Comparison of ENCODE assay signal across 14 cellular contexts in genomic region chr10:68668231-68668630, GRCh38. TPM values are rescaled to one million over a fixed set of nuclear protein-coding genes. Genes with fewer than 3 reads are reported as not detected.
DNase-seq lines count a peak whose midpoint lies in the region; ATAC-seq and TF ChIP-seq lines count a peak whose summit lies in the region.
"Had no signal": no experiment of that assay in that cellular context is flagged by ENCODE, and none has a peak within 500 bp of the region (broad histone marks: within the 10 kb centered on the region; RNA-seq: fewer than 3 reads in every experiment).

No MANE protein-coding gene starts in this region.

- no peak overlapping the region for H3K4me2 ChIP-seq in IMR-90 (ENCODE audit: low read depth, low read length)

- H4K8ac ChIP-seq in IMR-90 (ENCODE audit: low read depth in 2 of 2, low read length in 2 of 2): no peak overlapping the region

- peak overlapping the region; percentile 10 for H3K4me3 ChIP-seq in CD4-positive, CD25-positive, alpha-beta regulatory T cell (ENCODE audit: low read depth, low read length)
- H3K4me3 ChIP-seq in IMR-90 (ENCODE audit: insufficient read depth, low read depth, low read length): no peak overlapping the region

- CTCF ChIA-PET in activated CD8-positive, alpha-beta memory T cell treated with anti-CD3 and anti-CD28 coated beads, Interleukin-2, amount 10 ng/mL, durations not matched to agents 7 days and 5 days (lab: Charles Lee): no interaction called here
- CTCF ChIA-PET in IMR-90 (lab: Yijun Ruan, JAX): no interaction called here

- no peak overlapping the region for H4K91ac ChIP-seq in IMR-90 (ENCODE audit: insufficient read depth, low read depth, low read length)

- H2BK120ac ChIP-seq in IMR-90 (ENCODE audit: low read depth, low read length): no peak overlapping the region

- peaks cover 18% of the 10 kb centered on the region for H3K4me1 Mint-ChIP-seq in activated CD8-positive, alpha-beta memory T cell treated with anti-CD3 and anti-CD28 coated beads, Interleukin-2, amount 10 ng/mL, durations not matched to agents 7 days and 5 days
- peaks cover 0 to 10% (median 7%) of the 10 kb centered on the region in 4 donors for H3K4me1 Mint-ChIP-seq in CD4-positive, CD25-positive, alpha-beta regulatory T cell
- no peaks in the 10 kb centered on the region for H3K4me1 Mint-ChIP-seq in neural crest cell
- H3K4me1 Mint-ChIP-seq: B cell, H9 had no signal

- TF ChIP-seq POLR2A in IMR-90 (IDR thresholded peaks at IDR 0.05; ENCODE audit: low read depth, low read length): no peak

- peaks cover 11 to 24% of the 10 kb centered on the region in 2 experiments; a peak in 3 of 4 replicates for H3K79me1 ChIP-seq in IMR-90 (ENCODE audit: low read depth in 1 of 2, low read length in 2 of 2)

- H2BK20ac ChIP-seq in IMR-90 (ENCODE audit: low read depth, low read length): no peak overlapping the region

- H3K4ac ChIP-seq in IMR-90 (ENCODE audit: low read depth, low read length): no peak overlapping the region

- intact Hi-C loops in IMR-90 (cut with micrococcal nuclease): loop anchor here (5.0 kb wide), 1 partner anchor 54 kb away; the partner anchor contains the start of gene CCAR1

- no peak overlapping the region for H2AK9ac ChIP-seq in IMR-90 (replicated peaks; ENCODE audit: low read depth, low read length, poor library complexity)

- no peak overlapping the region for H3K56ac ChIP-seq in IMR-90 (ENCODE audit: extremely low read depth, insufficient read depth, low read length)

- peak overlapping the region; percentile 29 for H2BK5ac ChIP-seq in IMR-90 (ENCODE audit: low read depth, low read length, poor library complexity, severe bottlenecking)

- TF ChIP-seq RAD21 in IMR-90 (IDR thresholded peaks at IDR 0.05; ENCODE audit: low read length): no peak

- peaks cover 19% of the 10 kb centered on the region for H3K36me3 Mint-ChIP-seq in activated CD8-positive, alpha-beta memory T cell treated with anti-CD3 and anti-CD28 coated beads, Interleukin-2, amount 10 ng/mL, durations not matched to agents 7 days and 5 days
- H3K36me3 Mint-ChIP-seq in CD4-positive, CD25-positive, alpha-beta regulatory T cell: peaks cover 26% of the 10 kb centered on the region
- H3K36me3 Mint-ChIP-seq in neural crest cell (ENCODE audit: low read depth): peaks cover 21% of the 10 kb centered on the region

- no peaks in the 10 kb centered on the region for H3K9me3 ChIP-seq in CD4-positive, CD25-positive, alpha-beta regulatory T cell (ENCODE audit: control insufficient read depth in 2 of 2, low read length in 2 of 2)
- no peaks in the 10 kb centered on the region for H3K9me3 ChIP-seq in IMR-90 (ENCODE audit: control insufficient read depth, insufficient read depth, low read length)

- no TSS peak for BruUV-seq in IMR-90 (replicated peaks; lab: Mats Ljungman, UMichigan)

- no peaks in the 10 kb centered on the region for H3K27me3 Mint-ChIP-seq in activated CD8-positive, alpha-beta memory T cell treated with anti-CD3 and anti-CD28 coated beads, Interleukin-2, amount 10 ng/mL, durations not matched to agents 7 days and 5 days
- H3K27me3 Mint-ChIP-seq in CD4-positive, CD25-positive, alpha-beta regulatory T cell: no peaks in the 10 kb centered on the region
- H3K27me3 Mint-ChIP-seq in neural crest cell (ENCODE audit: low read depth): no peaks in the 10 kb centered on the region
- H3K27me3 Mint-ChIP-seq: B cell; CD4-positive, alpha-beta memory T cell had no signal

- H2AFZ ChIP-seq in IMR-90 (replicated peaks; ENCODE audit: low read length, poor library complexity): no peak overlapping the region

- in situ Hi-C loops in IMR-90 (cut with MboI; ENCODE audit: low sequenced_read_pairs): no loop called here

- H3K4me1 ChIP-seq in CD4-positive, CD25-positive, alpha-beta regulatory T cell (ENCODE audit: control insufficient read depth, insufficient read depth, low read length, poor library complexity, severe bottlenecking): no peaks in the 10 kb centered on the region
- H3K4me1 ChIP-seq in IMR-90 (ENCODE audit: control insufficient read depth, insufficient read depth, low read length): peaks cover 5% of the 10 kb centered on the region

- no peaks in the 10 kb centered on the region for H3K9me3 Mint-ChIP-seq in activated CD8-positive, alpha-beta memory T cell treated with anti-CD3 and anti-CD28 coated beads, Interleukin-2, amount 10 ng/mL, durations not matched to agents 7 days and 5 days (ENCODE audit: low read depth)
- H3K9me3 Mint-ChIP-seq in CD4-positive, CD25-positive, alpha-beta regulatory T cell: no peaks in the 10 kb centered on the region
- no peaks in the 10 kb centered on the region for H3K9me3 Mint-ChIP-seq in neural crest cell

- no peak overlapping the region for H3K9ac ChIP-seq in IMR-90 (ENCODE audit: low read depth, low read length)

- TF ChIP-seq CTCF in IMR-90 (conservative IDR thresholded peaks at IDR 0.05; ENCODE audit: low read depth, low read length) (no peak), neural crest cell (conservative IDR thresholded peaks at IDR 0.05) (no peak)

- H2AK5ac ChIP-seq in IMR-90 (ENCODE audit: low read depth, low read length): no peak overlapping the region

- H2BK15ac ChIP-seq in IMR-90 (ENCODE audit: low read depth, low read length): no peak overlapping the region; the same call in 2 of the 3 replicates

- H3K23ac ChIP-seq in IMR-90 (ENCODE audit: low read depth, low read length): no peak overlapping the region

- H4K5ac ChIP-seq in IMR-90 (ENCODE audit: low read depth, low read length): no peak overlapping the region

- no peak overlapping the region for H3K14ac ChIP-seq in IMR-90 (replicated peaks; ENCODE audit: low read depth, low read length)

- peaks cover 11% of the 10 kb centered on the region for H3K36me3 ChIP-seq in CD4-positive, CD25-positive, alpha-beta regulatory T cell (ENCODE audit: control insufficient read depth, insufficient read depth, low read length)
- peaks cover 13% of the 10 kb centered on the region for H3K36me3 ChIP-seq in IMR-90 (ENCODE audit: control insufficient read depth, insufficient read depth, low read length)

- H3K9me1 ChIP-seq in IMR-90 (ENCODE audit: insufficient read depth, low read length): 0 out of 2 replicates have a peak, but pooled peaks cover 3% of the 10 kb centered on the region

- H3K4me3 Mint-ChIP-seq in activated CD8-positive, alpha-beta memory T cell treated with anti-CD3 and anti-CD28 coated beads, Interleukin-2, amount 10 ng/mL, durations not matched to agents 7 days and 5 days: peak overlapping the region; percentile 67
- peak overlapping the region in 3 of 4 donors; percentile 47 to 60 (median 59) for H3K4me3 Mint-ChIP-seq in CD4-positive, CD25-positive, alpha-beta regulatory T cell
- no peak overlapping the region for H3K4me3 Mint-ChIP-seq in neural crest cell
- H3K4me3 Mint-ChIP-seq: B cell; CD4-positive, alpha-beta memory T cell; H9 had no signal

- H3K27me3 ChIP-seq in CD4-positive, CD25-positive, alpha-beta regulatory T cell (ENCODE audit: control insufficient read depth, insufficient read depth, low read length): no peaks in the 10 kb centered on the region
- no peaks in the 10 kb centered on the region for H3K27me3 ChIP-seq in IMR-90 (ENCODE audit: control insufficient read depth, insufficient read depth, low read length)

- H3K18ac ChIP-seq in IMR-90 (ENCODE audit: low read depth, low read length): no peak overlapping the region

- peak; percentile 61 for ATAC-seq in activated CD8-positive, alpha-beta memory T cell treated with anti-CD3 and anti-CD28 coated beads, Interleukin-2, amount 10 ng/mL, durations not matched to agents 7 days and 5 days
- ATAC-seq in CD4-positive, CD25-positive, alpha-beta regulatory T cell (ENCODE audit: low read depth in 2 of 2): no peak
- ATAC-seq in IMR-90 (ENCODE audit: low read depth) (no peak), HG03039 (IDR thresholded peaks at IDR 0.05; ENCODE audit: unreplicated experiment) (no peak), HG02840 (IDR thresholded peaks at IDR 0.05; ENCODE audit: low FRiP score, unreplicated experiment) (no peak)

- H3K27ac Mint-ChIP-seq in activated CD8-positive, alpha-beta memory T cell treated with anti-CD3 and anti-CD28 coated beads, Interleukin-2, amount 10 ng/mL, durations not matched to agents 7 days and 5 days: peak overlapping the region; percentile 72
- peak overlapping the region in 1 of 3 donors; percentile 41 for H3K27ac Mint-ChIP-seq in CD4-positive, CD25-positive, alpha-beta regulatory T cell
- H3K27ac Mint-ChIP-seq in neural crest cell (ENCODE audit: unreplicated experiment): peak overlapping the region; percentile 24
- H3K27ac Mint-ChIP-seq: B cell had no signal

- no peaks in the 10 kb centered on the region for H4K20me1 ChIP-seq in IMR-90 (ENCODE audit: insufficient read depth, low read length)

- H3K27ac ChIP-seq in CD4-positive, CD25-positive, alpha-beta regulatory T cell (ENCODE audit: insufficient read depth, low read length, poor library complexity, severe bottlenecking): no peak overlapping the region
- no peak overlapping the region for H3K27ac ChIP-seq in IMR-90 (ENCODE audit: insufficient read depth, low read length)

- WGBS in IMR-90 (ENCODE audit: extremely low coverage in 2 of 2, insufficient read length in 1 of 2), 2 experiments: 100% methylated on average over 2 of the region's 5 CpGs; no CpG with 5 or more reads in 1 of the 2 experiments

- no peak for DNase-seq in activated CD8-positive, alpha-beta memory T cell treated with anti-CD3 and anti-CD28 coated beads, Interleukin-2, amount 10 ng/mL, durations not matched to agents 7 days and 5 days
- no peak for DNase-seq in activated CD8-positive, alpha-beta memory T cell treated with anti-CD3 and anti-CD28 coated beads, Interleukin-2, amount 50 U/mL, for 48 hours
- peak in 1 of 3 donors; percentile 29 for DNase-seq in CD4-positive, CD25-positive, alpha-beta regulatory T cell
- no peak for DNase-seq in IMR-90
- DNase-seq in neural crest cell (ENCODE audit: low read depth, low spot score): no peak
- DNase-seq in GDM1 (lab: John Stamatoyannopoulos, UW): no peak
- DNase-seq: C1 segment of cervical spinal cord; CD4-positive, alpha-beta memory T cell; DMS79; GOT3; H9 had no signal

- dilution Hi-C loops in IMR-90 (cut with HindIII; ENCODE audit: low sequenced_read_pairs, unreplicated experiment): no loop called here

- POLR2A ChIA-PET in IMR-90 (lab: Charles Lee; ENCODE audit: unreplicated experiment): no interaction called here

TF ChIP-seq in IMR-90, 13 proteins besides CTCF, POLR2A, EP300 and RAD21 (continues in another document):
- TF ChIP-seq BHLHE40 (IDR thresholded peaks at IDR 0.05; ENCODE audit: low read depth, low read length): no peak
- TF ChIP-seq MXI1 (IDR thresholded peaks at IDR 0.05; ENCODE audit: borderline replicate concordance, low read depth, low read length): no peak
- TF ChIP-seq RFX5 (IDR thresholded peaks at IDR 0.05; ENCODE audit: low read depth, low read length): no peak

RNA-seq across cellular contexts. Expression of gene CCAR1, which starts 52.8 kb away (rescaled TPM):
- 100 to 1,000 TPM in 1 of 2 experiments, 10 to 100 TPM in 1; 86.7 to 107 TPM for total RNA-seq in activated CD8-positive, alpha-beta memory T cell treated with anti-CD3 and anti-CD28 coated beads, Interleukin-2, amount 10 ng/mL, durations not matched to agents 7 days and 5 days
- total RNA-seq in CD4-positive, CD25-positive, alpha-beta regulatory T cell: 86.6 TPM
- polyA plus RNA-seq in CD4-positive, CD25-positive, alpha-beta regulatory T cell: 10 to 100 TPM; 24.0 to 41.1 (median 31.5) TPM
- 46.1 and 60.8 TPM in 2 replicates for total RNA-seq in IMR-90 (2012; rRNA removed)
- polyA plus RNA-seq in IMR-90 (2012; rRNA removed): 35.1 and 38.6 TPM in 2 replicates
- polyA plus RNA-seq in IMR-90 (2012; cell fraction: cytosol; rRNA removed): 11.8 and 12.2 TPM in 2 replicates
- 28.2 and 114 TPM in 2 replicates for polyA plus RNA-seq in IMR-90 (2012; cell fraction: nucleus; rRNA removed; ENCODE audit: low replicate concordance)
- 131 and 132 TPM in 2 replicates for total RNA-seq in neural crest cell
